Comparison of ENCODE assay signal across 16 cellular contexts in the genomic region with DNA sequence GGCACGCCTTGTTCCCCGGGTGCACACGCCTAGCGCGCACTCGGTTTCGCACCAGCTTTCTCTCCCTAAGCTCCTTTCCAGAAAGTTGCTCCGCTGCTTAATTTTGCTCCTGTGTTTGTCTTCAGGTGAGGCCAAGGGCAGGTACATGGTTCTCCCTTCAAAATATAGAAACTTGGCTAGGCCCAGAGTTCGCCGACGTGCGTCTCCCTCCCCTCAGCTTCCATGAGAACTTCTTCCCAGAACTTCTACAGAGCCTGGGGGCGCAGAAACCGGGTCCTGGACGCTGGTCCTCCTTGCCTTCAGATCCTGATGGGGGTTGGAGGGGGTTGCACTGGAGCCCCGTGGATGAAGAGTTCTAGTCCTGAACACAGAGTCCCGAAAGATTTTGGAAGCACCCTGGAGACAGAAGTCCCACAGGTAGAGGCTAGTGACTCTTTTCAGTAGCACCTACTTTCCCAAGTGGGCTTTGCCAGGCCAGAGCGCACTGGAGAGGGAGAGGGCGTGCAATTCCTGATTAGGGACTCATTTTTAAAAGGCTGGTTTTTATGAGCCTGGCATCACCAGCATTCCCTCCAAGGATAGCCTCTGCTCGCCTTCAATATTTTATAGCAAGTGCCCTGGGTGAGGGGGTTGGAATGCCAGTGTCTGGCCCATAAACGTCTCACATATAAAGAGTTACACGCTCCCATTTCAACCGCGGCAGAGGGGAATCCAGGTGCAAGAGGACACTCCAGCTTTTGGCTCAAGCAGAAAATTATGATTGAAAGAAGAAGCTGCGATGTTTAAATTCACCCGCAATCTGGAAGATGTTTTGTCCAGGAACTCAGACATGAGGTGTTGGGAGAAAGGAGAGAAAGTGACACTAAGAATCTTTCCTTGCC.
"Had no signal": no experiment of that assay in that cellular context is flagged by ENCODE, and none has a peak within 500 bp of the region (broad histone marks: within the 10 kb centered on the region; RNA-seq: fewer than 3 reads in every experiment).

No MANE protein-coding gene starts in this region.

- H3K9me3 Mint-ChIP-seq: activated CD4-positive, alpha-beta memory T cell treated with anti-CD3 and anti-CD28 coated beads for 36 hours had no signal

- H3K27ac ChIP-seq: body of pancreas, colonic mucosa, left lung, thoracic aorta had no signal

- ATAC-seq: body of pancreas; left lung; mucosa of descending colon; naive thymus-derived CD4-positive, alpha-beta T cell; stimulated activated effector memory CD8-positive, alpha-beta T cell treated with anti-CD3 and anti-CD28 coated beads, Interleukin-12 subunit alpha, Interleukin-12 subunit beta, amount 100 ng/mL, for 72 hours had no signal

- H3K36me3 Mint-ChIP-seq: activated CD4-positive, alpha-beta memory T cell treated with anti-CD3 and anti-CD28 coated beads for 36 hours had no signal

- H3K36me3 ChIP-seq: colonic mucosa, left lung, thoracic aorta had no signal

- H3K27ac Mint-ChIP-seq: activated CD4-positive, alpha-beta memory T cell treated with anti-CD3 and anti-CD28 coated beads for 36 hours; activated naive CD8-positive, alpha-beta T cell; stimulated activated effector memory CD8-positive, alpha-beta T cell treated with anti-CD3 and anti-CD28 coated beads, Interleukin-12 subunit alpha, Interleukin-12 subunit beta, amount 100 ng/mL, for 72 hours had no signal

- H3K4me3 ChIP-seq: body of pancreas, colonic mucosa, left lung, mucosa of descending colon, thoracic aorta had no signal

- H3K4me3 Mint-ChIP-seq: activated CD4-positive, alpha-beta memory T cell treated with anti-CD3 and anti-CD28 coated beads for 36 hours; activated naive CD8-positive, alpha-beta T cell; stimulated activated effector memory CD8-positive, alpha-beta T cell treated with anti-CD3 and anti-CD28 coated beads, Interleukin-12 subunit alpha, Interleukin-12 subunit beta, amount 100 ng/mL, for 72 hours had no signal

- DNase-seq: activated CD4-positive, alpha-beta memory T cell treated with anti-CD3 and anti-CD28 coated beads for 36 hours; activated gamma-delta T cell treated with Interleukin-2 at 50 U/mL for 16 hours; activated T-cell treated with anti-CD3 and anti-CD28 coated beads, Interleukin-2, amount 50 U/mL, for 48 hours; amniotic stem cell; body of pancreas; caudate nucleus; colonic mucosa; head of caudate nucleus; islet precursor cell; left lung; mammary epithelial cell; mucosa of descending colon; naive thymus-derived CD4-positive, alpha-beta T cell had no signal

- H3K9me3 ChIP-seq: body of pancreas, colonic mucosa, left lung, mucosa of descending colon, thoracic aorta had no signal
